ENCODE assay signal across 7 cellular contexts in genomic region chr17:19766421-19767270, GRCh38. TPM values are rescaled to one million over a fixed set of nuclear protein-coding genes. Genes with fewer than 3 reads are reported as not detected.
DNase-seq lines count a peak whose midpoint lies in the region; ATAC-seq and TF ChIP-seq lines count a peak whose summit lies in the region.

No MANE protein-coding gene starts in this region.

- CTCF ChIA-PET in Panc1 (lab: Charles Lee), result interaction anchor here (0.5 to 1.7 kb wide), 8 partner anchors 22 to 252 kb away, joined by 3 to 5 read pairs (median 4); partner anchors contain the start of gene ALDH3A2

- H3K36me3 ChIP-seq in Panc1 (ENCODE audit: control insufficient read depth, insufficient read depth, low read length) (no peaks in the 10 kb centered on the region), neutrophil (no peaks in the 10 kb centered on the region), suprapubic skin (no peaks in the 10 kb centered on the region)

- H3K27me3 Mint-ChIP-seq in activated T-cell treated with anti-CD3 and anti-CD28 coated beads, Interleukin-2, amount 50 U/mL, for 72 hours (ENCODE audit: low read depth), result no peaks in the 10 kb centered on the region

- H3K9me3 ChIP-seq in Panc1 (ENCODE audit: control insufficient read depth, insufficient read depth, low read depth, low read length) (no peaks in the 10 kb centered on the region), neutrophil (no peaks in the 10 kb centered on the region), suprapubic skin (no peaks in the 10 kb centered on the region)

- in situ Hi-C loops in Panc1 (cut with HindIII; ENCODE audit: low pct_unique_long_range_greater_than_20kb, low sequenced_read_pairs), result no loop called here

- H3K4me3 Mint-ChIP-seq in activated T-cell treated with anti-CD3 and anti-CD28 coated beads, Interleukin-2, amount 50 U/mL, for 72 hours, result peak overlapping the region in 1 of 2 donors; percentile 41

- no TSS peak for BruUV-seq in Panc1 (replicated peaks; lab: Mats Ljungman, UMichigan)

- H3K36me3 Mint-ChIP-seq in activated T-cell treated with anti-CD3 and anti-CD28 coated beads, Interleukin-2, amount 50 U/mL, for 72 hours (ENCODE audit: insufficient read depth in 2 of 2), result no peaks in the 10 kb centered on the region

- WGBS in suprapubic skin, result 14% methylated on average over 8 of the region's 12 CpGs

- no peak for TF ChIP-seq POLR2A in suprapubic skin (IDR thresholded peaks at IDR 0.05)

- no peaks in the 10 kb centered on the region for H3K9me3 Mint-ChIP-seq in activated T-cell treated with anti-CD3 and anti-CD28 coated beads, Interleukin-2, amount 50 U/mL, for 72 hours

- peaks cover 48% of the 10 kb centered on the region for H3K4me1 Mint-ChIP-seq in activated T-cell treated with anti-CD3 and anti-CD28 coated beads, Interleukin-2, amount 50 U/mL, for 72 hours (ENCODE audit: low read depth)

- peaks cover 10% of the 10 kb centered on the region; the same call in 1 of the 2 replicates for H3K4me1 ChIP-seq in Panc1 (ENCODE audit: control insufficient read depth, insufficient read depth, low read length)
- no peaks in the 10 kb centered on the region for H3K4me1 ChIP-seq in neutrophil (ENCODE audit: control insufficient read depth in 1 of 2, insufficient read depth in 1 of 2, low read depth in 1 of 2, low read length in 1 of 2)
- H3K4me1 ChIP-seq in suprapubic skin, result peaks cover 12% of the 10 kb centered on the region

- no peak overlapping the region for H3K27ac Mint-ChIP-seq in activated T-cell treated with anti-CD3 and anti-CD28 coated beads, Interleukin-2, amount 50 U/mL, for 72 hours

- POLR2A ChIA-PET in Panc1 (lab: Charles Lee), result no interaction called here

- no peak overlapping the region for H3K4me3 ChIP-seq in Panc1 (ENCODE audit: low read depth in 2 of 2, low read length in 2 of 2)
- H3K4me3 ChIP-seq in fibroblast of pulmonary artery (replicated peaks; ENCODE audit: low read depth, low read length), result no peak overlapping the region
- no peak overlapping the region for H3K4me3 ChIP-seq in neutrophil (ENCODE audit: low read depth in 1 of 2, low read length in 1 of 2)
- H3K4me3 ChIP-seq in suprapubic skin, result no peak overlapping the region

- TF ChIP-seq CTCF in Panc1 (IDR thresholded peaks at IDR 0.05), result peak; percentile 98
- peak; percentile 98 for TF ChIP-seq CTCF in fibroblast of pulmonary artery (IDR thresholded peaks at IDR 0.05; ENCODE audit: low read length, missing control alignments)
- peak; percentile 41 for TF ChIP-seq CTCF in neutrophil (IDR thresholded peaks at IDR 0.05)
- peak; percentile 80 to 91 for TF ChIP-seq CTCF in suprapubic skin (IDR thresholded peaks at IDR 0.05)

- no peak overlapping the region for H3K27ac ChIP-seq in Panc1 (ENCODE audit: low read length)
- no peak overlapping the region for H3K27ac ChIP-seq in neutrophil
- no peak overlapping the region for H3K27ac ChIP-seq in suprapubic skin

- H3K27me3 ChIP-seq in Panc1 (ENCODE audit: control insufficient read depth, insufficient read depth, low read length), result no peaks in the 10 kb centered on the region
- no peaks in the 10 kb centered on the region for H3K27me3 ChIP-seq in neutrophil
- no peaks in the 10 kb centered on the region for H3K27me3 ChIP-seq in suprapubic skin

- ATAC-seq in GM18502 (IDR thresholded peaks at IDR 0.05; ENCODE audit: poor library complexity, unreplicated experiment) (peak; percentile 73), Panc1 (peak; percentile 98; the same call in 1 of the 2 replicates)
- ATAC-seq in activated T-cell treated with anti-CD3 and anti-CD28 coated beads, Interleukin-2, amount 50 U/mL, for 72 hours (replicated peaks in 1 of 2), result peak; percentile 85

- intact Hi-C loops in Panc1 (cut with micrococcal nuclease; ENCODE audit: unreplicated experiment), result loop anchor here (1.0 kb wide), 1 partner anchor 252 kb away; no protein-coding TSS in a partner anchor

- TF ChIP-seq EP300 in suprapubic skin (IDR thresholded peaks at IDR 0.05), result no peak

- DNase-seq in HT-29 (ENCODE audit: low spot score) (peak; percentile 73), Panc1 (ENCODE audit: low read depth, low spot score) (no peak), fibroblast of pulmonary artery (ENCODE audit: low read depth) (peak; percentile 63), suprapubic skin (ENCODE audit: low spot score in 2 of 2) (peak in 1 of 2 donors; percentile 80)
- peak; percentile 83 to 89 for DNase-seq in activated T-cell treated with anti-CD3 and anti-CD28 coated beads, Interleukin-2, amount 50 U/mL, for 72 hours

RNA-seq across cellular contexts. Expression of gene ALDH3A1, which starts 18.5 kb away (rescaled TPM):
- 20.0 and 37.7 TPM in 2 replicates for total RNA-seq in HT-29 (2014; rRNA removed; shearing (Covaris generic))
- 0.21 TPM for total RNA-seq in Panc1 (2021; ENCODE audit: unreplicated experiment)
- not detected for polyA plus RNA-seq in Panc1 (2012; ENCODE audit: insufficient read length)
- total RNA-seq in activated T-cell treated with anti-CD3 and anti-CD28 coated beads, Interleukin-2, amount 50 U/mL, for 72 hours, result under 1 TPM in 1 of 2 donors, not detected in 1; 0.34 TPM
- total RNA-seq in suprapubic skin, result 100 to 1,000 TPM in 2 of 4 donors, 10 to 100 TPM in 2; 41.7 to 128 (median 83.9) TPM

RNA-seq across cellular contexts. Expression of gene SLC47A2, which starts 50.3 kb away (rescaled TPM):
- 0.05 TPM in 1 of 2 replicates, not detected in the other for total RNA-seq in HT-29 (2014; rRNA removed; shearing (Covaris generic))
- not detected for total RNA-seq in Panc1 (2021; ENCODE audit: unreplicated experiment)
- polyA plus RNA-seq in Panc1 (2012; ENCODE audit: insufficient read length), result 0.13 TPM
- not detected for total RNA-seq in activated T-cell treated with anti-CD3 and anti-CD28 coated beads, Interleukin-2, amount 50 U/mL, for 72 hours
- 1 to 10 TPM in 2 of 4 donors, under 1 TPM in 1, not detected in 1; 0.96 to 7.9 (median 2.5) TPM for total RNA-seq in suprapubic skin

Comparison
In these comparisons a context has a peak if more than half of its experiments do, and no peak if none do; other contexts are left out.
1. CTCF ChIP-seq: peak in every context shown above with its lines; median percentile 98 in Panc1; 98 in fibroblast of pulmonary artery; 86 in suprapubic skin; 41 in neutrophil.
2. RNA of gene ALDH3A1, which starts 18.5 kb away (total RNA-seq): 41.7 to 128 TPM in suprapubic skin and 20.0 to 37.7 TPM in HT-29; 0.34 TPM in activated T-cell treated with anti-CD3 and anti-CD28 coated beads, Interleukin-2, amount 50 U/mL, for 72 hours and 0.21 TPM in Panc1 (single experiment); every median in the first group is over 10 times any median in the second.
3. Peak in every context shown above with its lines, with median percentiles within 50 percentile points of each other: ATAC-seq.